ENCODE assay signal across 19 cellular contexts in the genomic region with DNA sequence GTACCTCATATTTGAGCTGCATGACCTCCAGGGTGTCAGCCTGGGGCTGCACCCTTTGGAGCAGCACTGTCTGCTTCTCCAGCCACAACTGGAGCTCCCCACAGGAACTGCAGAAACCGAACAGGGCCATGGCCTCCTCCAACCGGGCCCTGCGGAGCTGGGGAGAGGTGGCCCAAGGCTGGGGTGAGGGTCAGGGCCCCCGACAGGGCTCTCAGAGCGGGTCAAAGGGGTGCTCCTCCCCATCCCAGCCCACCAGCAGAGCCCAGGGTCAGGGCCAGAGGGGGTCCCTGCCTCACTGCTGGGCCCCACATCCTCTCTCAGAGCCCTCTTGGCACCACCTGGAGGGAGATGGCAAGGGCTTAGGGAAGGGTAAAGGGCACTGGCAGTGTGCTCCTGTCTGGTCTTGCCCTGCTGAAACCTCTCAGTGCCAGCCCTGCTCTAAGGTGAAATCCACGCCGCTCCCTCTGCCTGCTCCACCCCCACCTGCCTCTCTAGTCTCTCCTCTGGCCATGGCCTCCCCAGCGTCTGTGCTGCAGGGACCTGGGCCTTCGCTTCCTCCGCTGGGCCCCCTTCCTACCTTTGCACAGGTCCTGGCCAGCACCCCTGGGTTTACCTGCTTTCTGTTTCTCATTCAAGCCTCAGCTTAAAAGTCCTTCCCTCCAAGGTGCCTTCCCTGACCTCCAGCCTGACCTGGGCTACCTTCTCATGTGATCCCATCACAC. TPM values are rescaled to one million over a fixed set of nuclear protein-coding genes. Genes with fewer than 3 reads are reported as not detected.
DNase-seq lines count a peak whose midpoint lies in the region; ATAC-seq, FAIRE-seq and TF ChIP-seq lines count a peak whose summit lies in the region.
"Had no signal": no experiment of that assay in that cellular context is flagged by ENCODE, and none has a peak within 500 bp of the region (broad histone marks: within the 10 kb centered on the region; RNA-seq: fewer than 3 reads in every experiment).

No MANE protein-coding gene starts in this region.

- peaks cover 4% of the 10 kb centered on the region; the same call in 1 of the 2 replicates for H3K23me2 ChIP-seq in H1 (ENCODE audit: low read depth, low read length)

- H2BK15ac ChIP-seq in H1 (ENCODE audit: low read length) (no peak overlapping the region), neuronal stem cell (ENCODE audit: low read length) (no peak overlapping the region)

- H3K4ac ChIP-seq in H1 (replicated peaks; ENCODE audit: insufficient read length, low read depth, low read length) (no peak overlapping the region), neuronal stem cell (ENCODE audit: low read length) (no peak overlapping the region)

- H3K27me3 ChIP-seq in H1 (replicated peaks in 1 of 4; ENCODE audit: control insufficient read depth in 3 of 4, extremely low read depth in 1 of 4, insufficient read depth in 3 of 4, low read length in 3 of 4), result peaks cover 21 to 36% (median 31%) of the 10 kb centered on the region in 4 experiments
- H3K27me3 ChIP-seq in neuronal stem cell (ENCODE audit: control insufficient read depth in 3 of 3, insufficient read depth in 3 of 3, low read depth in 1 of 3, low read length in 3 of 3), result peaks cover 2 to 38% (median 31%) of the 10 kb centered on the region in 3 experiments
- H3K27me3 ChIP-seq: BE2C had no signal

- H4K91ac ChIP-seq in H1 (replicated peaks; ENCODE audit: insufficient read length, low read length), result no peak overlapping the region
- H4K91ac ChIP-seq in neuronal stem cell (ENCODE audit: low read depth, low read length, poor library complexity), result no peak overlapping the region

- no peak overlapping the region for H3K56ac ChIP-seq in H1 (replicated peaks; ENCODE audit: insufficient read length, low read depth, low read length)

- H3K9me3 ChIP-seq in T-helper 17 cell (ENCODE audit: control insufficient read depth, low read length, poor library complexity, severe bottlenecking), result no peaks in the 10 kb centered on the region
- no peaks in the 10 kb centered on the region for H3K9me3 ChIP-seq in H1 (ENCODE audit: insufficient read depth in 2 of 2, low read depth in 1 of 2, low read length in 1 of 2)
- peaks cover 0 to 6% of the 10 kb centered on the region in 2 donors for H3K9me3 ChIP-seq in neuronal stem cell (replicated peaks in 1 of 2; ENCODE audit: control insufficient read depth in 2 of 2, insufficient read depth in 1 of 2, low read depth in 1 of 2, low read length in 2 of 2)
- H3K9me3 ChIP-seq: BE2C, Caco-2 had no signal

- no peak overlapping the region for H2BK120ac ChIP-seq in H1 (replicated peaks; ENCODE audit: low read depth, low read length)
- H2BK120ac ChIP-seq in neuronal stem cell (ENCODE audit: low read depth, low read length), result no peak overlapping the region

- no peak for FAIRE-seq in H1 (lab: Jason Lieb, UNC)
- FAIRE-seq: A204.1, D721Med, G401.6, GM12891, H54 had no signal

- DNase-seq in T-helper 17 cell (no peak), H1 (ENCODE audit: low read depth in 1 of 2, low spot score in 2 of 2) (no peak), neuronal stem cell (ENCODE audit: low spot score) (no peak), NCI-H128 (lab: John Stamatoyannopoulos, UW; ENCODE audit: unreplicated experiment) (no peak), LoVo (ENCODE audit: low spot score) (no peak)
- no peak for DNase-seq in activated CD4-positive, alpha-beta memory T cell treated with anti-CD3 and anti-CD28 coated beads, Interleukin-2, amount 10 ng/mL, durations not matched to agents 7 days and 5 days
- DNase-seq: ACHN; BE2C; Caco-2; CD4-positive, alpha-beta T cell; GM23248; HCEC 1CT; HFFc6 had no signal

- H3K79me1 ChIP-seq in H1 (ENCODE audit: low read depth, low read length) (no peaks in the 10 kb centered on the region), neuronal stem cell (ENCODE audit: low read depth, low read length) (no peaks in the 10 kb centered on the region)

- no peaks in the 10 kb centered on the region for H3K9me3 Mint-ChIP-seq in activated CD4-positive, alpha-beta memory T cell treated with anti-CD3 and anti-CD28 coated beads, Interleukin-2, amount 10 ng/mL, durations not matched to agents 7 days and 5 days
- H3K9me3 Mint-ChIP-seq: CD4-positive, alpha-beta T cell; HFFc6 had no signal

- no peak overlapping the region for H3K27ac ChIP-seq in H1 (ENCODE audit: low read depth, low read length)
- no peak overlapping the region for H3K27ac ChIP-seq in neuronal stem cell (replicated peaks; ENCODE audit: low read length)
- H3K27ac ChIP-seq: GM23248 had no signal

- H3K4me1 ChIP-seq in H1 (replicated peaks in 1 of 4; ENCODE audit: control insufficient read depth in 3 of 4, insufficient read depth in 4 of 4, low read length in 3 of 4), result peaks cover 0 to 9% (median 4%) of the 10 kb centered on the region in 4 experiments; a peak in 5 of 7 replicates
- H3K4me1 ChIP-seq in neuronal stem cell (ENCODE audit: control insufficient read depth in 2 of 2, insufficient read depth in 1 of 2, low read depth in 1 of 2, low read length in 2 of 2), result peaks cover 1 to 8% of the 10 kb centered on the region in 2 donors
- H3K4me1 ChIP-seq: Caco-2 had no signal

- no peak overlapping the region for H2BK20ac ChIP-seq in H1 (ENCODE audit: low read length)

- peak overlapping the region; percentile 19 for H3K27ac Mint-ChIP-seq in T-helper 17 cell
- H3K27ac Mint-ChIP-seq in activated CD4-positive, alpha-beta memory T cell treated with anti-CD3 and anti-CD28 coated beads, Interleukin-2, amount 10 ng/mL, durations not matched to agents 7 days and 5 days, result no peak overlapping the region
- H3K27ac Mint-ChIP-seq: CD4-positive, alpha-beta T cell; HFFc6 had no signal

- no peak for TF ChIP-seq CTCF in H1 (IDR thresholded peaks at IDR 0.05; ENCODE audit: control extremely low read depth in 1 of 3, insufficient read depth in 1 of 3, low read depth in 1 of 3, low read length in 3 of 3)

- no peak overlapping the region for H2AK5ac ChIP-seq in H1 (ENCODE audit: low read depth, low read length)
- H2AK5ac ChIP-seq in neuronal stem cell (ENCODE audit: low read depth, low read length), result no peak overlapping the region

- no peak for TF ChIP-seq EP300 in H1 (IDR thresholded peaks at IDR 0.05; ENCODE audit: borderline replicate concordance in 1 of 2, low read depth in 2 of 2, low read length in 2 of 2)

- peaks cover 12% of the 10 kb centered on the region for H3K27me3 Mint-ChIP-seq in T-helper 17 cell
- H3K27me3 Mint-ChIP-seq in activated CD4-positive, alpha-beta memory T cell treated with anti-CD3 and anti-CD28 coated beads, Interleukin-2, amount 10 ng/mL, durations not matched to agents 7 days and 5 days, result peaks cover 15% of the 10 kb centered on the region

- H3K36me3 ChIP-seq in H1 (ENCODE audit: control insufficient read depth in 2 of 4, insufficient read depth in 4 of 4, low read length in 3 of 4) (no peaks in the 10 kb centered on the region), neuronal stem cell (replicated peaks in 1 of 2; ENCODE audit: control insufficient read depth in 2 of 2, insufficient read depth in 2 of 2, low read length in 2 of 2) (no peaks in the 10 kb centered on the region)
- H3K36me3 ChIP-seq: BE2C had no signal

- no peak overlapping the region for H3K4me3 ChIP-seq in H1 (ENCODE audit: extremely low read depth in 1 of 4, insufficient read depth in 2 of 4, low read depth in 3 of 4, low read length in 4 of 4)
- H3K4me3 ChIP-seq in neuronal stem cell (ENCODE audit: low read length in 2 of 2), result no peak overlapping the region
- H3K4me3 ChIP-seq: GM23248 had no signal

- no peak for TF ChIP-seq RAD21 in H1 (IDR thresholded peaks at IDR 0.05 in 1 of 2, conservative IDR thresholded peaks at IDR 0.05 in 1 of 2; ENCODE audit: low read depth in 2 of 2, low read length in 2 of 2)

- H3K23ac ChIP-seq in H1 (ENCODE audit: insufficient read length) (no peak overlapping the region), neuronal stem cell (ENCODE audit: low read depth, low read length, poor library complexity) (no peak overlapping the region)

- H3K18ac ChIP-seq in H1 (ENCODE audit: extremely low read depth, low read length) (no peak overlapping the region), neuronal stem cell (ENCODE audit: low read length) (no peak overlapping the region)

- ATAC-seq in T-helper 17 cell, result no peak
- no peak for ATAC-seq in GM18861 (IDR thresholded peaks at IDR 0.05; ENCODE audit: unreplicated experiment)

- H2BK12ac ChIP-seq in H1 (ENCODE audit: low read depth, low read length) (0 out of 2 replicates have a peak overlapping the region, but pooled peaks have one; percentile 27), neuronal stem cell (ENCODE audit: low read length) (no peak overlapping the region)

- no peak overlapping the region for H3K9ac ChIP-seq in H1 (replicated peaks in 1 of 4; ENCODE audit: extremely low read depth in 1 of 4, low read depth in 3 of 4, low read length in 3 of 4)
- H3K9ac ChIP-seq in neuronal stem cell (ENCODE audit: low read depth, low read length, poor library complexity), result no peak overlapping the region
- H3K9ac ChIP-seq: GM23248 had no signal

- CTCF ChIA-PET in H1 (lab: Charles Lee; ENCODE audit: partially characterized antibody), result interaction anchor here (0.5 to 7.9 kb wide), 14 partner anchors 10 to 1018 kb away, joined by 3 to 58 read pairs (median 4); a partner anchor contains a TSS
- CTCF ChIA-PET in activated CD4-positive, alpha-beta memory T cell treated with anti-CD3 and anti-CD28 coated beads, Interleukin-2, amount 10 ng/mL, durations not matched to agents 7 days and 5 days (lab: Charles Lee), result no interaction called here

- WGBS in H1 (ENCODE audit: extremely low coverage in 1 of 2, insufficient coverage in 1 of 2, insufficient read length in 1 of 2, insufficient replicate concordance in 2 of 2, low coverage in 1 of 2, low lambda C conversion rate in 2 of 2, missing lambda C conversion rate in 1 of 2), 2 experiments, result 76% methylated on average over 10 of the region's 10 CpGs; no CpG with 5 or more reads in 1 of the 2 experiments
- no CpG with 5 or more reads among the region's 10 CpGs for WGBS in neuronal stem cell (ENCODE audit: extremely low coverage in 2 of 2, insufficient read length in 2 of 2, insufficient replicate concordance in 1 of 2), 2 donors

- TF ChIP-seq POLR2A in H1 (IDR thresholded peaks at IDR 0.05; ENCODE audit: control extremely low read depth in 1 of 2, low read depth in 2 of 2, low read length in 2 of 2), result no peak

- no peak overlapping the region for H2BK5ac ChIP-seq in H1 (ENCODE audit: low read depth, low read length)
- no peak overlapping the region for H2BK5ac ChIP-seq in neuronal stem cell (ENCODE audit: low read length)

- no peak overlapping the region for H2AFZ ChIP-seq in H1 (ENCODE audit: low read length)
- no peak overlapping the region for H2AFZ ChIP-seq in neuronal stem cell (ENCODE audit: low read length)
- H2AFZ ChIP-seq: GM23248 had no signal

- H3K14ac ChIP-seq in H1 (ENCODE audit: insufficient read length) (no peak overlapping the region), neuronal stem cell (ENCODE audit: low read length) (peak overlapping the region; percentile 47)

- no peaks in the 10 kb centered on the region for H3K79me2 ChIP-seq in H1 (ENCODE audit: control insufficient read depth in 1 of 2, insufficient read depth in 2 of 2, low read length in 2 of 2)

- H3K4me3 Mint-ChIP-seq in T-helper 17 cell, result no peak overlapping the region
- no peak overlapping the region for H3K4me3 Mint-ChIP-seq in activated CD4-positive, alpha-beta memory T cell treated with anti-CD3 and anti-CD28 coated beads, Interleukin-2, amount 10 ng/mL, durations not matched to agents 7 days and 5 days
- H3K4me3 Mint-ChIP-seq: CD4-positive, alpha-beta T cell; HFFc6 had no signal

- peaks cover 12% of the 10 kb centered on the region for H3K4me1 Mint-ChIP-seq in T-helper 17 cell
- H3K4me1 Mint-ChIP-seq in activated CD4-positive, alpha-beta memory T cell treated with anti-CD3 and anti-CD28 coated beads, Interleukin-2, amount 10 ng/mL, durations not matched to agents 7 days and 5 days, result peaks cover 7% of the 10 kb centered on the region

- H3K4me2 ChIP-seq in H1 (ENCODE audit: insufficient read depth in 1 of 2, low read depth in 2 of 2, low read length in 2 of 2) (no peak overlapping the region), neuronal stem cell (ENCODE audit: insufficient read depth, low read length, poor library complexity, severe bottlenecking) (no peak overlapping the region)

- POLR2A ChIA-PET in H1 (lab: Charles Lee; ENCODE audit: partially characterized antibody), result interaction anchor here (0.8 to 3.2 kb wide), 3 partner anchors 16 to 27 kb away, joined by 4 to 11 read pairs (median 6); no protein-coding TSS in a partner anchor
- POLR2A ChIA-PET in activated CD4-positive, alpha-beta memory T cell treated with anti-CD3 and anti-CD28 coated beads, Interleukin-2, amount 10 ng/mL, durations not matched to agents 7 days and 5 days (lab: Charles Lee), result interaction anchor here (2.0 kb wide), 1 partner anchor 10 kb away, joined by 6 read pairs; no protein-coding TSS in a partner anchor

- H4K8ac ChIP-seq in H1 (ENCODE audit: extremely low read depth, insufficient read depth, low read length) (peak overlapping the region; percentile 91; the same call in 1 of the 2 replicates), neuronal stem cell (ENCODE audit: low read depth, low read length) (no peak overlapping the region)

- peaks cover 0 to 2% of the 10 kb centered on the region in 2 experiments for H4K20me1 ChIP-seq in H1 (replicated peaks in 1 of 2; ENCODE audit: control insufficient read depth in 1 of 2, insufficient read depth in 2 of 2, low read length in 2 of 2)

- H4K5ac ChIP-seq in H1 (ENCODE audit: insufficient read length, low read depth, low read length), result no peak overlapping the region

- H3K36me3 Mint-ChIP-seq in T-helper 17 cell (ENCODE audit: low read depth), result peaks cover 4% of the 10 kb centered on the region
- H3K36me3 Mint-ChIP-seq in activated CD4-positive, alpha-beta memory T cell treated with anti-CD3 and anti-CD28 coated beads, Interleukin-2, amount 10 ng/mL, durations not matched to agents 7 days and 5 days (ENCODE audit: low read depth), result peaks cover 2% of the 10 kb centered on the region

RNA-seq across cellular contexts. Expression of a gene that starts 13.5 kb away (rescaled TPM):
- 1 to 10 TPM; 1.9 to 2.2 TPM for total RNA-seq in T-helper 17 cell
- 0.84 and 1.1 TPM in 2 replicates for total RNA-seq in H1 (2021; fragmentation: NEBNext Ultra II Directional; extraction: Animal tissue kit (Norgen Biotek cat#: 25700))
- polyA plus RNA-seq in H1 (2011; rRNA removed), result 0.32 and 0.38 TPM in 2 replicates
- 0.59 TPM for polyA plus RNA-seq in H1 (2011; cell fraction: cytosol; rRNA removed)
- 4.5 TPM for polyA plus RNA-seq in H1 (2011; cell fraction: nucleus; rRNA removed)
- polyA plus RNA-seq in H1 (2012, experiment 1 of 2), result 0.33 to 1.1 TPM (median 0.89 TPM) in 4 replicates
- polyA plus RNA-seq in H1 (2012, experiment 2 of 2), result 0.12 TPM
- polyA plus RNA-seq in H1 (2013, experiment 1 of 2), result 0.43 TPM
- polyA plus RNA-seq in H1 (2013, experiment 2 of 2), result 0.35 TPM
- polyA minus RNA-seq in H1 (2011; rRNA and poly(A)+ RNA removed), result 0.13 and 0.54 TPM in 2 replicates
- polyA minus RNA-seq in H1 (2011; cell fraction: cytosol; rRNA and poly(A)+ RNA removed), result not detected
- polyA minus RNA-seq in H1 (2011; cell fraction: nucleus; rRNA and poly(A)+ RNA removed), result 1.00 TPM
- polyA plus RNA-seq in neuronal stem cell (2013, experiment 1 of 2), result 0.08 TPM
- 0.14 TPM for polyA plus RNA-seq in neuronal stem cell (2013, experiment 2 of 2)
- total RNA-seq in activated CD4-positive, alpha-beta memory T cell treated with anti-CD3 and anti-CD28 coated beads, Interleukin-2, amount 10 ng/mL, durations not matched to agents 7 days and 5 days, result 1 to 10 TPM; 1.5 to 1.6 TPM

RNA-seq across cellular contexts. Expression of a gene that starts 41.7 kb away (rescaled TPM):
- 10 to 100 TPM; 23.1 to 34.8 TPM for total RNA-seq in T-helper 17 cell
- 4.2 and 8.0 TPM in 2 replicates for total RNA-seq in H1 (2021; fragmentation: NEBNext Ultra II Directional; extraction: Animal tissue kit (Norgen Biotek cat#: 25700))
- 9.2 TPM in 2 replicates for polyA plus RNA-seq in H1 (2011; rRNA removed)
- 8.0 TPM for polyA plus RNA-seq in H1 (2011; cell fraction: cytosol; rRNA removed)
- polyA plus RNA-seq in H1 (2011; cell fraction: nucleus; rRNA removed), result 49.3 TPM
- polyA plus RNA-seq in H1 (2012, experiment 1 of 2), result 2.8 to 7.8 TPM (median 6.9 TPM) in 4 replicates
- 4.2 TPM for polyA plus RNA-seq in H1 (2012, experiment 2 of 2)
- polyA plus RNA-seq in H1 (2013, experiment 1 of 2), result 10.3 TPM
- 6.5 TPM for polyA plus RNA-seq in H1 (2013, experiment 2 of 2)
- polyA minus RNA-seq in H1 (2011; rRNA and poly(A)+ RNA removed), result 1.5 and 2.0 TPM in 2 replicates
- polyA minus RNA-seq in H1 (2011; cell fraction: cytosol; rRNA and poly(A)+ RNA removed), result 3.1 TPM
- 7.5 TPM for polyA minus RNA-seq in H1 (2011; cell fraction: nucleus; rRNA and poly(A)+ RNA removed)
- 16.5 TPM for polyA plus RNA-seq in neuronal stem cell (2013, experiment 1 of 2)
- 15.9 TPM for polyA plus RNA-seq in neuronal stem cell (2013, experiment 2 of 2)
- 1 to 10 TPM; 6.0 to 6.8 TPM for total RNA-seq in activated CD4-positive, alpha-beta memory T cell treated with anti-CD3 and anti-CD28 coated beads, Interleukin-2, amount 10 ng/mL, durations not matched to agents 7 days and 5 days

RNA-seq across cellular contexts. Expression of a gene that starts 52.4 kb away (rescaled TPM):
- 10 to 100 TPM; 26.7 to 35.6 TPM for total RNA-seq in T-helper 17 cell
- total RNA-seq in H1 (2021; fragmentation: NEBNext Ultra II Directional; extraction: Animal tissue kit (Norgen Biotek cat#: 25700)), result 14.7 and 15.0 TPM in 2 replicates
- 20.0 and 21.2 TPM in 2 replicates for polyA plus RNA-seq in H1 (2011; rRNA removed)
- polyA plus RNA-seq in H1 (2011; cell fraction: cytosol; rRNA removed), result 17.1 TPM
- polyA plus RNA-seq in H1 (2011; cell fraction: nucleus; rRNA removed), result 28.8 TPM
- 11.7 to 16.4 TPM (median 15.2 TPM) in 4 replicates for polyA plus RNA-seq in H1 (2012, experiment 1 of 2)
- polyA plus RNA-seq in H1 (2012, experiment 2 of 2), result 15.2 TPM
- polyA plus RNA-seq in H1 (2013, experiment 1 of 2), result 7.5 TPM
- polyA plus RNA-seq in H1 (2013, experiment 2 of 2), result 8.5 TPM
- polyA minus RNA-seq in H1 (2011; rRNA and poly(A)+ RNA removed), result 4.8 and 5.2 TPM in 2 replicates
- 10.6 TPM for polyA minus RNA-seq in H1 (2011; cell fraction: cytosol; rRNA and poly(A)+ RNA removed)
- polyA minus RNA-seq in H1 (2011; cell fraction: nucleus; rRNA and poly(A)+ RNA removed), result 6.7 TPM
- 14.4 TPM for polyA plus RNA-seq in neuronal stem cell (2013, experiment 1 of 2)
- 14.3 TPM for polyA plus RNA-seq in neuronal stem cell (2013, experiment 2 of 2)
- 10 to 100 TPM; 18.2 to 22.4 TPM for total RNA-seq in activated CD4-positive, alpha-beta memory T cell treated with anti-CD3 and anti-CD28 coated beads, Interleukin-2, amount 10 ng/mL, durations not matched to agents 7 days and 5 days
